21 cellular contexts compared by ENCODE assay signal in the genomic region with DNA sequence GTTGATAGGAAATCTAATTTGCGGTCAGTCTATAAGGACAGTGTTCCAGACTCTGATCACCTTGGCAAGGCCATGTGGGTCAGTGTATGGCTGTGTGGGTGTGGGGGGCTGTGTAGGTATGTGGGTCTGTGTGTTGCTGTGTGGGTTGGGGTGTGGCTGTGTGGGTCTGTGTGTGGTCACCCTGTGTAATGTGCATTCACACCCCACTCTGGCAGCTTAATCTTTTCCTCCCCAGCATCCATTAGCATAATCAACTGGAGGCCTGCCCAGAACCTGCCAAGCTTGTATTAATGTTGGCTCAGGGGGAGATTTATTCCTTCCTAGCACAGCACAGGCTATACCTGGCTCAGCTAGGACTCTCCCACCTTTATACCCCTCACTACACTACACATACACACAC.
"Had no signal": no experiment of that assay in that cellular context is flagged by ENCODE, and none has a peak within 500 bp of the region (broad histone marks: within the 10 kb centered on the region; RNA-seq: fewer than 3 reads in every experiment).

No MANE protein-coding gene starts in this region.

- H3K36me3 Mint-ChIP-seq: activated naive CD4-positive, alpha-beta T cell treated with anti-CD3 and anti-CD28 coated beads, Interleukin-2, amount 10 ng/mL, durations not matched to agents 7 days and 5 days; memory B cell; neural progenitor cell had no signal

- DNase-seq: activated CD4-positive, alpha-beta T cell treated with anti-CD3 and anti-CD28 coated beads, Interleukin-2, amount 50 U/mL, for 1 hour; activated CD4-positive, CD25-positive, alpha-beta regulatory T cell treated with anti-CD3 and anti-CD28 coated beads, Interleukin-2, amount 50 U/mL, for 72 hours; activated CD8-positive, alpha-beta memory T cell treated with anti-CD3 and anti-CD28 coated beads for 24 hours; activated CD8-positive, alpha-beta memory T cell treated with anti-CD3 and anti-CD28 coated beads, Interleukin-2, amount 50 U/mL, for 48 hours; activated effector memory CD4-positive, alpha-beta T cell treated with Interleukin-2 at 50 U/mL for 16 hours; activated naive CD4-positive, alpha-beta T cell treated with anti-CD3 and anti-CD28 coated beads, Interleukin-2, amount 10 ng/mL, durations not matched to agents 7 days and 5 days; activated naive CD8-positive, alpha-beta T cell treated with anti-CD3 and anti-CD28 coated beads, Interleukin-2, amount 50 U/mL, for 24 hours; activated T-cell treated with anti-CD3 and anti-CD28 coated beads, Interleukin-2, amount 50 U/mL, for 48 hours; foreskin melanocyte; glutamatergic neuron; naive thymus-derived CD4-positive, alpha-beta T cell; sigmoid colon; stimulated activated CD4-positive, alpha-beta T cell treated with anti-CD3 and anti-CD28 coated beads, Interleukin-4, amount 100 ng/mL, for 4 hours; stimulated activated naive CD4-positive, alpha-beta T cell; T-helper 17 cell; tibial artery had no signal

- H3K4me3 Mint-ChIP-seq: activated naive CD4-positive, alpha-beta T cell treated with anti-CD3 and anti-CD28 coated beads, Interleukin-2, amount 10 ng/mL, durations not matched to agents 7 days and 5 days; activated naive CD8-positive, alpha-beta T cell treated with anti-CD3 and anti-CD28 coated beads, Interleukin-2, amount 50 U/mL, for 24 hours; memory B cell; naive thymus-derived CD4-positive, alpha-beta T cell; neural progenitor cell; T-helper 17 cell had no signal

- H3K9me3 Mint-ChIP-seq: activated naive CD4-positive, alpha-beta T cell treated with anti-CD3 and anti-CD28 coated beads, Interleukin-2, amount 10 ng/mL, durations not matched to agents 7 days and 5 days had no signal

- H3K27me3 ChIP-seq: neural progenitor cell, sigmoid colon, tibial artery had no signal

- H3K4me1 ChIP-seq: neural progenitor cell, sigmoid colon, tibial artery had no signal

- H3K27ac ChIP-seq: coronary artery, neural progenitor cell, sigmoid colon, tibial artery, VCaP had no signal

- H3K27ac Mint-ChIP-seq: activated naive CD4-positive, alpha-beta T cell treated with anti-CD3 and anti-CD28 coated beads, Interleukin-2, amount 10 ng/mL, durations not matched to agents 7 days and 5 days; activated naive CD8-positive, alpha-beta T cell treated with anti-CD3 and anti-CD28 coated beads, Interleukin-2, amount 50 U/mL, for 24 hours; memory B cell; naive thymus-derived CD4-positive, alpha-beta T cell; neural progenitor cell; T-helper 17 cell had no signal

- ATAC-seq: activated naive CD8-positive, alpha-beta T cell treated with anti-CD3 and anti-CD28 coated beads, Interleukin-2, amount 50 U/mL, for 24 hours; left lobe of liver; naive thymus-derived CD4-positive, alpha-beta T cell; T-helper 17 cell had no signal

- H3K4me3 ChIP-seq: coronary artery, neural progenitor cell, sigmoid colon, tibial artery had no signal

- H3K36me3 ChIP-seq: neural progenitor cell, sigmoid colon, tibial artery had no signal

- H3K27me3 Mint-ChIP-seq: activated naive CD4-positive, alpha-beta T cell treated with anti-CD3 and anti-CD28 coated beads, Interleukin-2, amount 10 ng/mL, durations not matched to agents 7 days and 5 days; activated naive CD8-positive, alpha-beta T cell treated with anti-CD3 and anti-CD28 coated beads, Interleukin-2, amount 50 U/mL, for 24 hours; T-helper 17 cell had no signal

- H3K4me1 Mint-ChIP-seq: activated naive CD4-positive, alpha-beta T cell treated with anti-CD3 and anti-CD28 coated beads, Interleukin-2, amount 10 ng/mL, durations not matched to agents 7 days and 5 days; activated naive CD8-positive, alpha-beta T cell treated with anti-CD3 and anti-CD28 coated beads, Interleukin-2, amount 50 U/mL, for 24 hours; memory B cell; neural progenitor cell; T-helper 17 cell had no signal
